ENCODE assay signal across 12 cellular contexts in the genomic region with DNA sequence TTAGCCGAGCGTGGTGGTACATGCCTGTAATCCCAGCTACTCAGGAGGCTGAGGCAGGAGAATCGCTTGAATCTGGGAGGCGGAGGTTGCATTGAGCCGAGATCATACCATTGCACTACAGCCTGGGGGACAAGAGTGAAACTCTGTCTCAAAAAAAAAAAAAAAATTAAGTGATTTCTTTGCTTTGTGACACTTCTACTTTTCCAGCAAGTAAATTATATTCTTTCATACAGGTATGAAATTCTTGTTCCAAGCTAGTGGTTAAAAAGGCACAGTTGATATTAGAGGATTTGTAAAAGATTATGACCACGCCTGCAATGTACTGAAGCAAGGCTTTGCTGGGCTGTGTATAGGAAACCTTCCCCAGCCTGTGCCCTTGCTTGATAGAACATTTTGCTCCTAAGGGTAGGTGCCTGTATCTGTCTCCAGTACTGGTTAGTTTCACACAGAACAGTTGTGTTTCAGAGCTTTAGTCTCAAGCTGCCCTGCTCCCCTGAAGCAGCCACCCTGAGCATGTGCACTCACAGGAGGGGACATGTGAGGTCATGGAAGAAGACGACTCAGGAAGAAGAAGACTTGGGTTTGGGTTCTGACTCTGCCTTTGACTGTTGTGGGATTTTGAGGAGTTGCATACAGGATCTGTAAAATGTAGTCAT. TPM values are rescaled to one million over a fixed set of nuclear protein-coding genes. Genes with fewer than 3 reads are reported as not detected.
A peak's percentile ranks its signal among the peaks of the same experiment; 100 is the strongest.
DNase-seq lines count a peak whose midpoint lies in the region; ATAC-seq, FAIRE-seq and TF ChIP-seq lines count a peak whose summit lies in the region.
"Had no signal": no experiment of that assay in that cellular context is flagged by ENCODE, and none has a peak within 500 bp of the region (broad histone marks: within the 10 kb centered on the region; RNA-seq: fewer than 3 reads in every experiment).

No MANE protein-coding gene starts in this region.

- H3K4me1 ChIP-seq in pancreas, result no peaks in the 10 kb centered on the region

- DNase-seq in activated T-cell treated with anti-CD3 and anti-CD28 coated beads for 24 hours (ENCODE audit: low read depth) (peak; percentile 37), activated T-cell treated with anti-CD3 and anti-CD28 coated beads for 4 hours (no peak), pancreas (no peak)
- peak; percentile 20 to 28 for DNase-seq in activated CD4-positive, alpha-beta T cell treated with anti-CD3 and anti-CD28 coated beads, Interleukin-2, amount 50 U/mL, for 4 hours
- peak; percentile 36 for DNase-seq in stimulated activated naive CD4-positive, alpha-beta T cell treated with Interleukin-2 at 50 U/mL for 16 hours (lab: John Stamatoyannopoulos, UW)
- DNase-seq: anterior cingulate cortex, MM.1S, ovary had no signal

- H3K36me3 ChIP-seq in pancreas, result no peaks in the 10 kb centered on the region
- H3K36me3 ChIP-seq: ovary had no signal

- whole genome bisulfite sequencing in pancreas, 2 donors, result 90 to 94% methylated on average over 7 of the region's 7 CpGs

- ATAC-seq in esophagus mucosa (peak; percentile 65), GM21576 (IDR thresholded peaks at IDR 0.05; ENCODE audit: unreplicated experiment) (no peak), pancreas (no peak), GM21423 (IDR thresholded peaks at IDR 0.05; ENCODE audit: unreplicated experiment) (no peak)
- ATAC-seq: A549 had no signal

- H3K27me3 ChIP-seq in pancreas, result no peaks in the 10 kb centered on the region
- H3K27me3 ChIP-seq: ovary had no signal

- FAIRE-seq in pancreas (lab: Jason Lieb, UNC), result no peak
- FAIRE-seq: A549 had no signal

- no peak overlapping the region for H3K27ac ChIP-seq in pancreas
- H3K27ac ChIP-seq: A549, ovary had no signal

- H3K9me3 ChIP-seq in pancreas, result no peaks in the 10 kb centered on the region
- H3K9me3 ChIP-seq: A549, ovary had no signal

- intact Hi-C loops in pancreas (cut with DNase I), result no loop called here

- H3K4me3 ChIP-seq in pancreas, result no peak overlapping the region
- H3K4me3 ChIP-seq: A549, ovary had no signal

- no peak for TF ChIP-seq CTCF in pancreas (IDR thresholded peaks at IDR 0.05)

RNA-seq across cellular contexts. Expression of a gene that starts 10.2 kb away (rescaled TPM):
- 23.3 TPM for total RNA-seq in esophagus mucosa
- 10 to 100 TPM in 1 of 6 donors, 1 to 10 TPM in 5; 6.0 to 12.4 (median 8.4) TPM for total RNA-seq in pancreas
- 10 to 100 TPM in 1 of 2 donors, 1 to 10 TPM in 1; 8.3 to 11.2 TPM for polyA plus RNA-seq in pancreas

Comparison
In these comparisons a context has a peak if more than half of its experiments do, and no peak if none do; other contexts are left out.
1. DNase-seq: peak in activated T-cell treated with anti-CD3 and anti-CD28 coated beads for 24 hours (single experiment), activated CD4-positive, alpha-beta T cell treated with anti-CD3 and anti-CD28 coated beads, Interleukin-2, amount 50 U/mL, for 4 hours (2 of 2) and stimulated activated naive CD4-positive, alpha-beta T cell treated with Interleukin-2 at 50 U/mL for 16 hours (single experiment); none in activated T-cell treated with anti-CD3 and anti-CD28 coated beads for 4 hours (single experiment) and pancreas (0 of 6).